In the genomic region with DNA sequence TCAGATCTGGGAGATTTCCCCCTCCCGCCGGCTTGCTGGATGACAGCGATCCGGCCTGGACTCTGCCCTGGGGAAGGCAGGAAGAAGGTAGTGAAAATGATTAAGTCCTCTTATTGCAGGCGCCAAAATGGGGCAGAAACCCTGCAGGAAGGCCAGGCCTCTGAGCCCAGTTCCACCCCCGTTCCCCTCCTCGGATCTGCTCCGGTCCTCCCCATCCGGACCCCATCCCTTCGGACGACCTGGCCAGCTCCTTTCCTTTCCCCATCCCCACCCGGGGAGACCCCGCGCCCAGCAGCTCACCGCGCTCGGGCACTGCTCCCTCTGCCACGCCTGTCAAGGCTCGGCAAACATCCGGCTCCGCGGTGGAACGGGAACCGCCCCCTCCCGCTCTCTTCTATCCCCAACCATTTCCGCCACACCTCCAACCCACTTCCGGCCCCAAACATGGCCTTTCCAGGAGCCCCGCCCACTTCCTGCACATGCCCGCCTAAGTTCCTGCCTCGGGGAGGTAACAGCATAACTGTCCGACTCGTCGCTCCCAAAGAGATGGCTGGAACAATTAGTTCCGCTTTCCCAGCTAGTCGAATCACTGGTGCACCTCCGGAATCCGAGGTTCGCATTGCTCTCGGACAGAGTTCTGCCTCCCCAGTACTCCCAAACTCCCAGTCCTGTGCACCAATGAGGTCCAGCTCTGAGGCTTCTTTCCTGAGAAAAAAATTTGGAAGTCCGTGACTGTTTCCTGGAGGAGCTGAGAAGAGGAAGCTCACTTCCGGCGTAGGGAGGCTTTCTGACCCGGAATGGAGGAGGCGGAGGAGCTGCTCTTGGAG, we compare ENCODE assay signal across 1 cellular context.
TF ChIP-seq lines count a peak whose summit lies in the region.

Gene ARHGAP1 (minus strand): TSS at position 369 of the 827 bp plus-strand sequence. CDS start 4,512 bp downstream, outside the sequence.
Gene ZNF408 (plus strand): TSS at position 781 of the 827 bp plus-strand sequence. CDS start 17 bp downstream, at position 798.

TF ChIP-seq in HEK293, 187 proteins besides CTCF, POLR2A, EP300 and RAD21 (continued from another document):
- TF ChIP-seq, protein P1, sequence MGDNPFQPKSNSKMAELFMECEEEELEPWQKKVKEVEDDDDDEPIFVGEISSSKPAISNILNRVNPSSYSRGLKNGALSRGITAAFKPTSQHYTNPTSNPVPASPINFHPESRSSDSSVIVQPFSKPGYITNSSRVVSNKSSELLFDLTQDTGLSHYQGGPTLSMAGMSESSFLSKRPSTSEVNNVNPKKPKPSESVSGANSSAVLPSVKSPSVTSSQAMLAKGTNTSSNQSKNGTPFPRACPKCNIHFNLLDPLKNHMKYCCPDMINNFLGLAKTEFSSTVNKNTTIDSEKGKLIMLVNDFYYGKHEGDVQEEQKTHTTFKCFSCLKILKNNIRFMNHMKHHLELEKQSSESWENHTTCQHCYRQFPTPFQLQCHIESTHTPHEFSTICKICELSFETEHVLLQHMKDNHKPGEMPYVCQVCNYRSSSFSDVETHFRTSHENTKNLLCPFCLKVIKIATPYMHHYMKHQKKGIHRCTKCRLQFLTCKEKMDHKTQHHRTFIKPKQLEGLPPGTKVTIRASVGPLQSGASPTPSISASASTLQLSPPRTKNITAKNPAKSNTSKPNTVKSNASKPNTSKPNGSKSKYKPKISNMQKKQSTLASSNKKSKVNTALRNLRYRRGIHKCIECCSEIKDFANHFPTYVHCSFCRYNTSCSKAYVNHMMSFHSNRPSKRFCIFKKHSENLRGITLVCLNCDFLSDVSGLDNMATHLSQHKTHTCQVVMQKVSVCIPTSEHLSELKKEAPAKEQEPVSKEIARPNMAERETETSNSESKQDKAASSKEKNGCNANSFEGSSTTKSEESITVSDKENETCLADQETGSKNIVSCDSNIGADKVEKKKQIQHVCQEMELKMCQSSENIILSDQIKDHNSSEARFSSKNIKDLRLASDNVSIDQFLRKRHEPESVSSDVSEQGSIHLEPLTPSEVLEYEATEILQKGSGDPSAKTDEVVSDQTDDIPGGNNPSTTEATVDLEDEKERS (tag by site-specific recombination; IDR thresholded peaks at IDR 0.05) = peak; percentile 53; the same call in 1 of the 2 replicates
- no peak for TF ChIP-seq ZNF670 (tag by site-specific recombination; IDR thresholded peaks at IDR 0.05; ENCODE audit: low read depth)
- peak; percentile 45; the same call in 1 of the 2 replicates for TF ChIP-seq FEZF1 (tag by site-specific recombination; IDR thresholded peaks at IDR 0.05)
- TF ChIP-seq ZNF518A (tag by site-specific recombination; conservative IDR thresholded peaks at IDR 0.05; ENCODE audit: low read depth) = peak; percentile 96
- TF ChIP-seq KLF1 (tag by site-specific recombination; IDR thresholded peaks at IDR 0.05) = peak; percentile 78
- TF ChIP-seq, protein P2, sequence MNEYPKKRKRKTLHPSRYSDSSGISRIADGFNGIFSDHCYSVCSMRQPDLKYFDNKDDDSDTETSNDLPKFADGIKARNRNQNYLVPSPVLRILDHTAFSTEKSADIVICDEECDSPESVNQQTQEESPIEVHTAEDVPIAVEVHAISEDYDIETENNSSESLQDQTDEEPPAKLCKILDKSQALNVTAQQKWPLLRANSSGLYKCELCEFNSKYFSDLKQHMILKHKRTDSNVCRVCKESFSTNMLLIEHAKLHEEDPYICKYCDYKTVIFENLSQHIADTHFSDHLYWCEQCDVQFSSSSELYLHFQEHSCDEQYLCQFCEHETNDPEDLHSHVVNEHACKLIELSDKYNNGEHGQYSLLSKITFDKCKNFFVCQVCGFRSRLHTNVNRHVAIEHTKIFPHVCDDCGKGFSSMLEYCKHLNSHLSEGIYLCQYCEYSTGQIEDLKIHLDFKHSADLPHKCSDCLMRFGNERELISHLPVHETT (tag by site-specific recombination; IDR thresholded peaks at IDR 0.05) = peak; percentile 99
- TF ChIP-seq ZNF16 (tag by site-specific recombination; IDR thresholded peaks at IDR 0.05; ENCODE audit: low read depth) = no peak
- TF ChIP-seq GLIS1 (tag by site-specific recombination; IDR thresholded peaks at IDR 0.05) = peak; percentile 33; the same call in 1 of the 2 replicates
- TF ChIP-seq, protein P3, sequence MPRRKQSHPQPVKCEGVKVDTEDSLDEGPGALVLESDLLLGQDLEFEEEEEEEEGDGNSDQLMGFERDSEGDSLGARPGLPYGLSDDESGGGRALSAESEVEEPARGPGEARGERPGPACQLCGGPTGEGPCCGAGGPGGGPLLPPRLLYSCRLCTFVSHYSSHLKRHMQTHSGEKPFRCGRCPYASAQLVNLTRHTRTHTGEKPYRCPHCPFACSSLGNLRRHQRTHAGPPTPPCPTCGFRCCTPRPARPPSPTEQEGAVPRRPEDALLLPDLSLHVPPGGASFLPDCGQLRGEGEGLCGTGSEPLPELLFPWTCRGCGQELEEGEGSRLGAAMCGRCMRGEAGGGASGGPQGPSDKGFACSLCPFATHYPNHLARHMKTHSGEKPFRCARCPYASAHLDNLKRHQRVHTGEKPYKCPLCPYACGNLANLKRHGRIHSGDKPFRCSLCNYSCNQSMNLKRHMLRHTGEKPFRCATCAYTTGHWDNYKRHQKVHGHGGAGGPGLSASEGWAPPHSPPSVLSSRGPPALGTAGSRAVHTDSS (tag by site-specific recombination; IDR thresholded peaks at IDR 0.05) = peak; percentile 49; the same call in 1 of the 2 replicates
- TF ChIP-seq ZNF202 (tag by site-specific recombination; IDR thresholded peaks at IDR 0.05; ENCODE audit: borderline replicate concordance) = no peak
- TF ChIP-seq, protein P4, sequence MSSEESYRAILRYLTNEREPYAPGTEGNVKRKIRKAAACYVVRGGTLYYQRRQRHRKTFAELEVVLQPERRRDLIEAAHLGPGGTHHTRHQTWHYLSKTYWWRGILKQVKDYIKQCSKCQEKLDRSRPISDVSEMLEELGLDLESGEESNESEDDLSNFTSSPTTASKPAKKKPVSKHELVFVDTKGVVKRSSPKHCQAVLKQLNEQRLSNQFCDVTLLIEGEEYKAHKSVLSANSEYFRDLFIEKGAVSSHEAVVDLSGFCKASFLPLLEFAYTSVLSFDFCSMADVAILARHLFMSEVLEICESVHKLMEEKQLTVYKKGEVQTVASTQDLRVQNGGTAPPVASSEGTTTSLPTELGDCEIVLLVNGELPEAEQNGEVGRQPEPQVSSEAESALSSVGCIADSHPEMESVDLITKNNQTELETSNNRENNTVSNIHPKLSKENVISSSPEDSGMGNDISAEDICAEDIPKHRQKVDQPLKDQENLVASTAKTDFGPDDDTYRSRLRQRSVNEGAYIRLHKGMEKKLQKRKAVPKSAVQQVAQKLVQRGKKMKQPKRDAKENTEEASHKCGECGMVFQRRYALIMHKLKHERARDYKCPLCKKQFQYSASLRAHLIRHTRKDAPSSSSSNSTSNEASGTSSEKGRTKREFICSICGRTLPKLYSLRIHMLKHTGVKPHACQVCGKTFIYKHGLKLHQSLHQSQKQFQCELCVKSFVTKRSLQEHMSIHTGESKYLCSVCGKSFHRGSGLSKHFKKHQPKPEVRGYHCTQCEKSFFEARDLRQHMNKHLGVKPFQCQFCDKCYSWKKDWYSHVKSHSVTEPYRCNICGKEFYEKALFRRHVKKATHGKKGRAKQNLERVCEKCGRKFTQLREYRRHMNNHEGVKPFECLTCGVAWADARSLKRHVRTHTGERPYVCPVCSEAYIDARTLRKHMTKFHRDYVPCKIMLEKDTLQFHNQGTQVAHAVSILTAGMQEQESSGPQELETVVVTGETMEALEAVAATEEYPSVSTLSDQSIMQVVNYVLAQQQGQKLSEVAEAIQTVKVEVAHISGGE (tag by site-specific recombination; conservative IDR thresholded peaks at IDR 0.05; ENCODE audit: low read depth) = peak; percentile 100
- peak; percentile 92 for TF ChIP-seq ZBTB17 (tag by site-specific recombination; IDR thresholded peaks at IDR 0.05)
- TF ChIP-seq, protein P5, sequence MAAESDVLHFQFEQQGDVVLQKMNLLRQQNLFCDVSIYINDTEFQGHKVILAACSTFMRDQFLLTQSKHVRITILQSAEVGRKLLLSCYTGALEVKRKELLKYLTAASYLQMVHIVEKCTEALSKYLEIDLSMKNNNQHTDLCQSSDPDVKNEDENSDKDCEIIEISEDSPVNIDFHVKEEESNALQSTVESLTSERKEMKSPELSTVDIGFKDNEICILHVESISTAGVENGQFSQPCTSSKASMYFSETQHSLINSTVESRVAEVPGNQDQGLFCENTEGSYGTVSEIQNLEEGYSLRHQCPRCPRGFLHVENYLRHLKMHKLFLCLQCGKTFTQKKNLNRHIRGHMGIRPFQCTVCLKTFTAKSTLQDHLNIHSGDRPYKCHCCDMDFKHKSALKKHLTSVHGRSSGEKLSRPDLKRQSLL (tag by site-specific recombination; IDR thresholded peaks at IDR 0.05) = no peak
- TF ChIP-seq MEIS1 (CRISPR knock-in tag; IDR thresholded peaks at IDR 0.05; ENCODE audit: borderline replicate concordance) = no peak
- no peak for TF ChIP-seq HOXC10 (CRISPR knock-in tag; IDR thresholded peaks at IDR 0.05)
- TF ChIP-seq ZNF501 (tag by site-specific recombination; IDR thresholded peaks at IDR 0.05) = peak; percentile 97
- peak; percentile 97 for TF ChIP-seq ZNF394 (tag by site-specific recombination; IDR thresholded peaks at IDR 0.05; ENCODE audit: borderline replicate concordance)
- peak; percentile 98 for TF ChIP-seq KLF16 (tag by site-specific recombination; IDR thresholded peaks at IDR 0.05)
- peak; percentile 30; the same call in 1 of the 2 replicates for TF ChIP-seq ZNF623 (tag by site-specific recombination; IDR thresholded peaks at IDR 0.05)
- peak; percentile 98 for TF ChIP-seq KLF17 (tag by site-specific recombination; IDR thresholded peaks at IDR 0.05)
- TF ChIP-seq ZNF610 (tag by site-specific recombination; IDR thresholded peaks at IDR 0.05; ENCODE audit: borderline replicate concordance) = 0 out of 2 replicates have a peak, but pooled peaks have one; percentile 44
- TF ChIP-seq ZNF791 (tag by site-specific recombination; IDR thresholded peaks at IDR 0.05) = no peak
- TF ChIP-seq, protein P6, sequence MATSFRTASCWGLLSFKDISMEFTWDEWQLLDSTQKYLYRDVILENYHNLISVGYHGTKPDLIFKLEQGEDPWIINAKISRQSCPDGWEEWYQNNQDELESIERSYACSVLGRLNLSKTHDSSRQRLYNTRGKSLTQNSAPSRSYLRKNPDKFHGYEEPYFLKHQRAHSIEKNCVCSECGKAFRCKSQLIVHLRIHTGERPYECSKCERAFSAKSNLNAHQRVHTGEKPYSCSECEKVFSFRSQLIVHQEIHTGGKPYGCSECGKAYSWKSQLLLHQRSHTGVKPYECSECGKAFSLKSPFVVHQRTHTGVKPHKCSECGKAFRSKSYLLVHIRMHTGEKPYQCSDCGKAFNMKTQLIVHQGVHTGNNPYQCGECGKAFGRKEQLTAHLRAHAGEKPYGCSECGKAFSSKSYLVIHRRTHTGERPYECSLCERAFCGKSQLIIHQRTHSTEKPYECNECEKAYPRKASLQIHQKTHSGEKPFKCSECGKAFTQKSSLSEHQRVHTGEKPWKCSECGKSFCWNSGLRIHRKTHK (tag by site-specific recombination; IDR thresholded peaks at IDR 0.05) = no peak
- TF ChIP-seq KLF10 (tag by site-specific recombination; IDR thresholded peaks at IDR 0.05) = peak; percentile 98
- TF ChIP-seq ZNF707 (tag by site-specific recombination; IDR thresholded peaks at IDR 0.05) = no peak
- TF ChIP-seq EGR2 (tag by site-specific recombination; IDR thresholded peaks at IDR 0.05; ENCODE audit: low read depth) = 0 out of 2 replicates have a peak, but pooled peaks have one; percentile 10
- no peak for TF ChIP-seq ZNF555 (tag by site-specific recombination; conservative IDR thresholded peaks at IDR 0.05)
